Comparison of ENCODE assay signal across 11 cellular contexts in the genomic region with DNA sequence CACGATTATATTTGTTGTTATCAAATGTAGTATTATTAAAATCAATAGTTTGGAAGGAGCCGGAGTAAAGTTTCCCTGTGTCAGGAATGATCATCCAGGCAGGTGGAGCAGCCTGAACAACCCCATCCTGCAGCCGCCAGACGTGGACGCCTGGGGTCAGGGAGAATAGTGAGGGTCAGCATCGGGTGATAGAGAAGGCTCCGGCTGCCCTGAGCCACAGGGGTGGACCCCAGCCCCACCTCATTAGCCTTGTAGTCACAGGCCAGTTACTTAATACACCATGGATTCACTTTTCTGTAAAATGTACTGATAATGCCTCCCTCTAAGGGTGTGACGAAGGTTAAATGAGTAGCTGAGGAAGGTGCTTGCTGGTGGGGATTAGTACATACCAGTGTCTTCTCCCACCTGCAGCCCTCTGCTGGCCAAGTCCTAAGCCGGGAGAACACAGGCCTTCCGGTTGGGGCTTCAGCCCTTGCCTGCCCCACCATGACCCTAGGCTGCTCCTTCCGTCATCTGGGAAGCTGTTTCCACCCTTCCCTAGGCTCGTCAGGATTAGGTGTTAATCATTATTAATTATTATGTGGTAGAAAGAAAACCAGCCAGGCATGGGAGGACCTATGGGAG. TPM values are rescaled to one million over a fixed set of nuclear protein-coding genes. Genes with fewer than 3 reads are reported as not detected.
A peak's percentile ranks its signal among the peaks of the same experiment; 100 is the strongest.
DNase-seq lines count a peak whose midpoint lies in the region; ATAC-seq and TF ChIP-seq lines count a peak whose summit lies in the region.
"Had no signal": no experiment of that assay in that cellular context is flagged by ENCODE, and none has a peak within 500 bp of the region (broad histone marks: within the 10 kb centered on the region; RNA-seq: fewer than 3 reads in every experiment).

No MANE protein-coding gene starts in this region.

- H2AK5ac ChIP-seq in trophoblast cell (ENCODE audit: low read length) = no peak overlapping the region

- no peaks in the 10 kb centered on the region for H3K79me1 ChIP-seq in trophoblast cell (ENCODE audit: low read length)

- no peak overlapping the region for H3K4me3 Mint-ChIP-seq in endodermal cell

- H3K9me3 ChIP-seq in OCI-LY7 (ENCODE audit: low read length) (no peaks in the 10 kb centered on the region), endodermal cell (ENCODE audit: control insufficient read depth, low read length) (no peaks in the 10 kb centered on the region), upper lobe of left lung (no peaks in the 10 kb centered on the region), trophoblast cell (ENCODE audit: insufficient read depth, low read depth, low read length) (peaks cover 3% of the 10 kb centered on the region)
- H3K9me3 ChIP-seq: heart right ventricle had no signal

- H3K27ac ChIP-seq in OCI-LY7 (ENCODE audit: low read depth, low read length, poor library complexity, severe bottlenecking) (no peak overlapping the region), endodermal cell (ENCODE audit: low read depth, low read length) (no peak overlapping the region), upper lobe of left lung (peak overlapping the region; percentile 30 to 83 (median 60)), trophoblast cell (ENCODE audit: low read depth, low read length) (no peak overlapping the region)
- H3K27ac ChIP-seq: GM23248 had no signal

- peak; percentile 27 to 44 for ATAC-seq in upper lobe of left lung (ENCODE audit: low FRiP score in 2 of 2)
- no peak for ATAC-seq in GM19328 (IDR thresholded peaks at IDR 0.05; ENCODE audit: unreplicated experiment)

- CTCF ChIA-PET in OCI-LY7 (lab: Charles Lee; ENCODE audit: unreplicated experiment) = no interaction called here

- H3K79me2 ChIP-seq in OCI-LY7 (ENCODE audit: insufficient read depth, low read depth, low read length) = no peaks in the 10 kb centered on the region
- no peaks in the 10 kb centered on the region for H3K79me2 ChIP-seq in trophoblast cell (ENCODE audit: control insufficient read depth, insufficient read depth, low read length, poor library complexity)

- no peak for TF ChIP-seq POLR2A in upper lobe of left lung (IDR thresholded peaks at IDR 0.05)

- H3K4me3 ChIP-seq in OCI-LY7 (ENCODE audit: low read depth, low read length, poor library complexity, severe bottlenecking) (no peak overlapping the region), endodermal cell (ENCODE audit: low read length) (no peak overlapping the region), upper lobe of left lung (peak overlapping the region in 1 of 4 donors; percentile 9), trophoblast cell (ENCODE audit: low read depth, low read length) (no peak overlapping the region)
- H3K4me3 ChIP-seq: GM23248 had no signal

- intact Hi-C loops in OCI-LY7 (cut with micrococcal nuclease; ENCODE audit: unreplicated experiment) = no loop called here

- no peak overlapping the region for H4K91ac ChIP-seq in trophoblast cell (ENCODE audit: low read depth, low read length)

- H3K9ac ChIP-seq in endodermal cell (ENCODE audit: extremely low read depth, low read length, poor library complexity, severe bottlenecking) (no peak overlapping the region), trophoblast cell (ENCODE audit: low read length) (no peak overlapping the region)
- H3K9ac ChIP-seq: GM23248 had no signal

- TF ChIP-seq CTCF in OCI-LY7 (conservative IDR thresholded peaks at IDR 0.05; ENCODE audit: low read length) = peak; percentile 36
- TF ChIP-seq CTCF in endodermal cell (conservative IDR thresholded peaks at IDR 0.05) = peak; percentile 77
- no peak for TF ChIP-seq CTCF in upper lobe of left lung (IDR thresholded peaks at IDR 0.05)

- no peak overlapping the region for H2BK120ac ChIP-seq in trophoblast cell (ENCODE audit: insufficient read depth, low read length, poor library complexity)

- H3K4me1 ChIP-seq in OCI-LY7 (ENCODE audit: insufficient read depth, low read length, poor library complexity, severe bottlenecking) (no peaks in the 10 kb centered on the region), endodermal cell (ENCODE audit: control insufficient read depth, insufficient read depth, low read length) (no peaks in the 10 kb centered on the region), upper lobe of left lung (peaks cover 6 to 13% (median 10%) of the 10 kb centered on the region in 4 donors), trophoblast cell (ENCODE audit: control insufficient read depth in 1 of 2, insufficient read depth in 2 of 2, low read length in 2 of 2) (no peaks in the 10 kb centered on the region)

- no peak for TF ChIP-seq EP300 in upper lobe of left lung (IDR thresholded peaks at IDR 0.05)

- no peaks in the 10 kb centered on the region for H4K20me1 ChIP-seq in OCI-LY7 (ENCODE audit: insufficient read depth, low read length)

- H2AFZ ChIP-seq in OCI-LY7 (ENCODE audit: low read length) (no peak overlapping the region), trophoblast cell (ENCODE audit: insufficient read depth, low read length, poor library complexity) (no peak overlapping the region)
- H2AFZ ChIP-seq: GM23248 had no signal

- no peak overlapping the region for H4K8ac ChIP-seq in trophoblast cell (ENCODE audit: low read depth, low read length)

- H3K36me3 ChIP-seq in OCI-LY7 (ENCODE audit: insufficient read depth, low read length) (peaks cover 12% of the 10 kb centered on the region; the same call in 1 of the 2 replicates), endodermal cell (ENCODE audit: control insufficient read depth, insufficient read depth, low read length) (peaks cover 75% of the 10 kb centered on the region), upper lobe of left lung (peaks cover 40 to 91% (median 75%) of the 10 kb centered on the region in 4 donors), trophoblast cell (ENCODE audit: control insufficient read depth in 1 of 2, insufficient read depth in 2 of 2, low read length in 2 of 2) (peaks cover 31 to 37% of the 10 kb centered on the region in 2 experiments)

- H3K4ac ChIP-seq in trophoblast cell (ENCODE audit: low read depth, low read length) = no peak overlapping the region

- no peak overlapping the region for H3K14ac ChIP-seq in trophoblast cell (ENCODE audit: low read length)

- H3K27me3 Mint-ChIP-seq in endodermal cell (ENCODE audit: insufficient read depth) = no peaks in the 10 kb centered on the region

- no peak overlapping the region for H3K4me2 ChIP-seq in OCI-LY7 (ENCODE audit: low read length)
- no peak overlapping the region for H3K4me2 ChIP-seq in trophoblast cell (ENCODE audit: low read length)

- no peak overlapping the region for H2BK5ac ChIP-seq in trophoblast cell (ENCODE audit: low read depth, low read length, poor library complexity)

- no peak overlapping the region for H2BK12ac ChIP-seq in trophoblast cell (ENCODE audit: low read length)

- H3K36me3 Mint-ChIP-seq in endodermal cell (ENCODE audit: low read depth) = peaks cover 45% of the 10 kb centered on the region

- no peaks in the 10 kb centered on the region for H3K27me3 ChIP-seq in endodermal cell (ENCODE audit: control insufficient read depth, insufficient read depth, low read length, poor library complexity, severe bottlenecking)
- no peaks in the 10 kb centered on the region for H3K27me3 ChIP-seq in upper lobe of left lung
- H3K27me3 ChIP-seq in trophoblast cell (ENCODE audit: insufficient read depth, low read length) = no peaks in the 10 kb centered on the region
- H3K27me3 ChIP-seq: heart right ventricle had no signal

- BruUV-seq in OCI-LY7 (replicated peaks; lab: Mats Ljungman, UMichigan) = no TSS peak

- H3K9me3 Mint-ChIP-seq in endodermal cell = no peaks in the 10 kb centered on the region

- POLR2A ChIA-PET in OCI-LY7 (lab: Charles Lee) = interaction anchor here (1.3 kb wide), 1 partner anchor 17 kb away, joined by 5 read pairs; no protein-coding TSS in a partner anchor

- H3K27ac Mint-ChIP-seq in endodermal cell = no peak overlapping the region

- H3K23ac ChIP-seq in trophoblast cell (ENCODE audit: low read length) = no peak overlapping the region

- H3K9me2 ChIP-seq in OCI-LY7 (ENCODE audit: insufficient read depth, low read length) = no peaks in the 10 kb centered on the region

- H3K18ac ChIP-seq in trophoblast cell (ENCODE audit: low read length) = no peak overlapping the region

- H3K4me1 Mint-ChIP-seq in endodermal cell = no peaks in the 10 kb centered on the region

- DNase-seq in activated effector memory CD4-positive, alpha-beta T cell treated with anti-CD3 and anti-CD28 coated beads, Interleukin-2, amount 50 U/mL, for 16 hours = peak; percentile 21
- DNase-seq in activated effector memory CD4-positive, alpha-beta T cell treated with Interleukin-2 at 50 U/mL for 16 hours = no peak
- DNase-seq in OCI-LY7 (ENCODE audit: low spot score) (no peak), endodermal cell (peak; percentile 71), upper lobe of left lung (no peak), NCI-H2171 (lab: John Stamatoyannopoulos, UW) (no peak), trophoblast cell (no peak)
- DNase-seq: GM23248, heart right ventricle, NCI-H1436 had no signal

- WGBS in endodermal cell (ENCODE audit: insufficient coverage in 1 of 2, insufficient read length in 1 of 2), 2 experiments = 92 to 94% methylated on average over 10 to 12 of the region's 12 CpGs
- WGBS in upper lobe of left lung, 2 donors = 76 to 88% methylated on average over 12 of the region's 12 CpGs
- no CpG with 5 or more reads among the region's 12 CpGs for WGBS in trophoblast cell (ENCODE audit: extremely low coverage, insufficient coverage, insufficient read length)

- no peak overlapping the region for H4K12ac ChIP-seq in trophoblast cell (ENCODE audit: low read depth, low read length)

RNA-seq across cellular contexts. Expression of gene TMEM121B, which starts 14.9 kb away (rescaled TPM):
- 0.32 and 0.33 TPM in 2 replicates for total RNA-seq in OCI-LY7 (2014; rRNA removed; shearing (Covaris generic))
- total RNA-seq in OCI-LY7 (2022) (0.09 and 0.15 TPM in 2 replicates), endodermal cell (10 to 100 TPM in 1 of 2 donors, 1 to 10 TPM in 1; 8.9 to 10.9 TPM), upper lobe of left lung (1 to 10 TPM in 3 of 6 donors, under 1 TPM in 2, not detected in 1; 0.10 to 2.0 (median 1.1) TPM)
- polyA plus RNA-seq in endodermal cell (2013, experiment 1 of 2) = 9.9 TPM
- polyA plus RNA-seq in endodermal cell (2013, experiment 2 of 2) = 7.9 TPM
- 0.82 TPM in 2 replicates for polyA plus RNA-seq in trophoblast cell (2013)
- polyA plus RNA-seq: GM23248 had no signal

RNA-seq across cellular contexts. Expression of gene IL17RA, which starts 21.5 kb away (rescaled TPM):
- 5.5 and 7.8 TPM in 2 replicates for total RNA-seq in OCI-LY7 (2014; rRNA removed; shearing (Covaris generic))
- total RNA-seq in OCI-LY7 (2022) = 10.9 and 12.5 TPM in 2 replicates
- 10 to 100 TPM; 14.8 to 16.0 TPM for total RNA-seq in endodermal cell
- polyA plus RNA-seq in endodermal cell (2013, experiment 1 of 2) = 5.2 TPM
- 7.0 TPM for polyA plus RNA-seq in endodermal cell (2013, experiment 2 of 2)
- 10 to 100 TPM; 22.6 to 58.9 (median 35.9) TPM for total RNA-seq in upper lobe of left lung
- polyA plus RNA-seq in trophoblast cell (2013) = 7.2 and 8.2 TPM in 2 replicates

RNA-seq across cellular contexts. Expression of gene HDHD5, which starts 52.8 kb away (rescaled TPM):
- 77.3 and 84.6 TPM in 2 replicates for total RNA-seq in OCI-LY7 (2014; rRNA removed; shearing (Covaris generic))
- 60.3 and 77.4 TPM in 2 replicates for total RNA-seq in OCI-LY7 (2022)
- total RNA-seq in endodermal cell = 10 to 100 TPM; 39.4 to 53.0 TPM
- 40.5 TPM for polyA plus RNA-seq in endodermal cell (2013, experiment 1 of 2)
- 36.8 TPM for polyA plus RNA-seq in endodermal cell (2013, experiment 2 of 2)
- total RNA-seq in upper lobe of left lung = 10 to 100 TPM; 28.0 to 47.1 (median 34.3) TPM
- polyA plus RNA-seq in trophoblast cell (2013) = 11.7 and 12.8 TPM in 2 replicates

Comparison
In these comparisons a context has a peak if more than half of its experiments do, and no peak if none do; other contexts are left out.
1. DNase-seq: peak in activated effector memory CD4-positive, alpha-beta T cell treated with anti-CD3 and anti-CD28 coated beads, Interleukin-2, amount 50 U/mL, for 16 hours (single experiment) and endodermal cell (single experiment); none in activated effector memory CD4-positive, alpha-beta T cell treated with Interleukin-2 at 50 U/mL for 16 hours (single experiment), OCI-LY7 (single experiment), upper lobe of left lung (0 of 2), NCI-H2171 (single experiment) and trophoblast cell (0 of 2).
2. H3K27ac ChIP-seq: peak in upper lobe of left lung (4 of 4); none in OCI-LY7 (single experiment), endodermal cell (single experiment) and trophoblast cell (single experiment).
3. CTCF ChIP-seq: peak in OCI-LY7 (single experiment) and endodermal cell (single experiment); none in upper lobe of left lung (0 of 6).